9 cellular contexts compared by ENCODE assay signal in the genomic region with DNA sequence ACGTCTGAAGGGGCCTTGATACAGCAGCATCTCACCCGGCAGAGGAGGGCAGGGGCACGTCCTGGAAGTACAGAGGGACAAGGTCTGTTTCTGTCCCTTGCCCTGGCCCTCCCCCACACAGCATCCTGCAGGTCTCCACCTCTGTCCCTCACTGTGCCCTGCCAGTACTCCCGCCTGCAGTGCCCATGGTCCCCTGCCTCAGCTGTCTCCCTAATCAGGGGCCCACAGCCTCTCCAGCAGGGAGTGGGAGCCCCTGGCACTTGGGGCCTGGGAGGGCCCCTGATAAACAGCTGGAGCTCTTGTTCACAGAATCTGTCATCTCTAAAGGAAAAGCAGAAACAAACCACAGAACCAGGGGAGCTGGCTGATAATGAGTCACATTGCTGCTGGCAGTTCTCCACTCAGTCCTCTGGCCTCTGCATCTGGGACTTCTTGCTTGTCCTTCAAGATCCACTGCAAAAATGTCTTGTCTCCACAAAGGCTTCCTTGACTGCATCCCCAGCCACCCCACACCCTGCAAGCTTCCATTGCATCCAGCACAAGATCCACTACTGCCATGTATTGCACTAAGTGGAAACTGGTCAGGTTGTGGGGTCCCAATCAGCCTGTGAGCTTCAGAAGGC. TPM values are rescaled to one million over a fixed set of nuclear protein-coding genes. Genes with fewer than 3 reads are reported as not detected.
DNase-seq lines count a peak whose midpoint lies in the region; ATAC-seq and TF ChIP-seq lines count a peak whose summit lies in the region.
"Had no signal": no experiment of that assay in that cellular context is flagged by ENCODE, and none has a peak within 500 bp of the region (broad histone marks: within the 10 kb centered on the region; RNA-seq: fewer than 3 reads in every experiment).

No MANE protein-coding gene starts in this region.

- H3K9ac ChIP-seq in IMR-90 (ENCODE audit: low read depth, low read length) = no peak overlapping the region
- H3K9ac ChIP-seq: KMS-11 had no signal

- H3K27me3 ChIP-seq in IMR-90 (ENCODE audit: control insufficient read depth, insufficient read depth, low read length) = no peaks in the 10 kb centered on the region
- H3K27me3 ChIP-seq in tibial artery = no peaks in the 10 kb centered on the region
- H3K27me3 ChIP-seq in aorta (ENCODE audit: control insufficient read depth in 1 of 2, insufficient read depth in 2 of 2, low read length in 1 of 2) = no peaks in the 10 kb centered on the region

- CTCF ChIA-PET in IMR-90 (lab: Yijun Ruan, JAX) = interaction anchor here (1.3 kb wide), 1 partner anchor 26 kb away, joined by 6 read pairs; no protein-coding TSS in a partner anchor

- H3K9me3 Mint-ChIP-seq in activated naive CD8-positive, alpha-beta T cell treated with anti-CD3 and anti-CD28 coated beads for 36 hours = peaks cover 8% of the 10 kb centered on the region

- peak overlapping the region; percentile 45 for H3K18ac ChIP-seq in IMR-90 (ENCODE audit: low read depth, low read length)

- H3K36me3 Mint-ChIP-seq in activated naive CD8-positive, alpha-beta T cell treated with anti-CD3 and anti-CD28 coated beads for 36 hours = peaks cover 41% of the 10 kb centered on the region

- intact Hi-C loops in IMR-90 (cut with micrococcal nuclease) = no loop called here
- intact Hi-C loops in tibial artery (cut with DNase I; ENCODE audit: low total_unique reads) = no loop called here
- intact Hi-C loops in aorta (cut with DNase I) = no loop called here

- POLR2A ChIA-PET in IMR-90 (lab: Charles Lee; ENCODE audit: unreplicated experiment) = interaction anchor here (0.7 kb wide), 1 partner anchor 12 kb away, joined by 3 read pairs; no protein-coding TSS in a partner anchor

- peak overlapping the region; percentile 20; the same call in 1 of the 2 replicates for H4K91ac ChIP-seq in IMR-90 (ENCODE audit: insufficient read depth, low read depth, low read length)

- H2BK20ac ChIP-seq in IMR-90 (ENCODE audit: low read depth, low read length) = peak overlapping the region; percentile 62; the same call in 1 of the 2 replicates

- no TSS peak for BruUV-seq in IMR-90 (replicated peaks; lab: Mats Ljungman, UMichigan)

- H3K27ac ChIP-seq in IMR-90 (ENCODE audit: insufficient read depth, low read length) (peak overlapping the region; percentile 63), mesodermal cell (ENCODE audit: low read depth, low read length, severe bottlenecking) (peak overlapping the region; percentile 65), substantia nigra (ENCODE audit: low read depth, low read length, poor library complexity, severe bottlenecking) (no peak overlapping the region), tibial artery (no peak overlapping the region), aorta (ENCODE audit: low read depth in 1 of 2, low read length in 2 of 2) (no peak overlapping the region)
- H3K27ac ChIP-seq: KMS-11 had no signal

- peak overlapping the region; percentile 44 for H2AK9ac ChIP-seq in IMR-90 (replicated peaks; ENCODE audit: low read depth, low read length, poor library complexity)

- H3K9me1 ChIP-seq in IMR-90 (ENCODE audit: insufficient read depth, low read length) = peaks cover 6% of the 10 kb centered on the region; the same call in 1 of the 2 replicates

- H3K23ac ChIP-seq in IMR-90 (ENCODE audit: low read depth, low read length) = no peak overlapping the region

- H3K79me1 ChIP-seq in IMR-90 (ENCODE audit: low read depth in 1 of 2, low read length in 2 of 2) = no peaks in the 10 kb centered on the region

- TF ChIP-seq POLR2A in IMR-90 (IDR thresholded peaks at IDR 0.05; ENCODE audit: low read depth, low read length) = no peak

- H3K4me1 ChIP-seq in IMR-90 (ENCODE audit: control insufficient read depth, insufficient read depth, low read length) (peaks cover 8% of the 10 kb centered on the region), mesodermal cell (ENCODE audit: control insufficient read depth, insufficient read depth, low read length, poor library complexity, severe bottlenecking) (peaks cover 5% of the 10 kb centered on the region), tibial artery (peaks cover 0 to 7% (median 2%) of the 10 kb centered on the region in 4 donors), aorta (ENCODE audit: control insufficient read depth in 1 of 2, insufficient read depth in 2 of 2, low read length in 2 of 2) (no peaks in the 10 kb centered on the region)

- H3K4me3 Mint-ChIP-seq in activated naive CD8-positive, alpha-beta T cell treated with anti-CD3 and anti-CD28 coated beads for 36 hours = peak overlapping the region; percentile 60

- peak overlapping the region; percentile 73 for H2AK5ac ChIP-seq in IMR-90 (ENCODE audit: low read depth, low read length)

- peak overlapping the region; percentile 93 for H3K27ac Mint-ChIP-seq in activated naive CD8-positive, alpha-beta T cell treated with anti-CD3 and anti-CD28 coated beads for 36 hours

- no peaks in the 10 kb centered on the region for H3K9me3 ChIP-seq in IMR-90 (ENCODE audit: control insufficient read depth, insufficient read depth, low read length)
- H3K9me3 ChIP-seq in mesodermal cell (ENCODE audit: control insufficient read depth, low read length) = no peaks in the 10 kb centered on the region
- no peaks in the 10 kb centered on the region for H3K9me3 ChIP-seq in tibial artery
- H3K9me3 ChIP-seq in aorta (ENCODE audit: control insufficient read depth, low read length) = no peaks in the 10 kb centered on the region

- no peaks in the 10 kb centered on the region for H3K36me3 ChIP-seq in IMR-90 (ENCODE audit: control insufficient read depth, insufficient read depth, low read length)
- H3K36me3 ChIP-seq in mesodermal cell (ENCODE audit: control insufficient read depth, insufficient read depth, low read length) = no peaks in the 10 kb centered on the region
- H3K36me3 ChIP-seq in tibial artery = peaks cover 0 to 6% (median 0%) of the 10 kb centered on the region in 3 donors
- H3K36me3 ChIP-seq in aorta (ENCODE audit: control insufficient read depth in 1 of 2, insufficient read depth in 2 of 2, low read length in 1 of 2) = no peaks in the 10 kb centered on the region

- peak overlapping the region in 1 of 2 experiments; percentile 37; a peak in 1 of 4 replicates for H4K8ac ChIP-seq in IMR-90 (ENCODE audit: low read depth in 2 of 2, low read length in 2 of 2)

- WGBS in IMR-90 (ENCODE audit: extremely low coverage in 2 of 2, insufficient read length in 1 of 2), 2 experiments = no CpG with 5 or more reads among the region's 4 CpGs
- 68 to 79% methylated on average over 4 of the region's 4 CpGs for WGBS in mesodermal cell (ENCODE audit: insufficient coverage in 2 of 2), 2 experiments
- WGBS in aorta, 2 donors = 65 to 66% methylated on average over 4 of the region's 4 CpGs

- H4K5ac ChIP-seq in IMR-90 (ENCODE audit: low read depth, low read length) = peak overlapping the region; percentile 35; the same call in 1 of the 2 replicates

- peak overlapping the region; percentile 85; the same call in 2 of the 3 replicates for H2BK15ac ChIP-seq in IMR-90 (ENCODE audit: low read depth, low read length)

- TF ChIP-seq CTCF in IMR-90 (conservative IDR thresholded peaks at IDR 0.05; ENCODE audit: low read depth, low read length) (no peak), tibial artery (IDR thresholded peaks at IDR 0.05) (no peak)

- in situ Hi-C loops in IMR-90 (cut with MboI; ENCODE audit: low sequenced_read_pairs) = no loop called here

- H3K27me3 Mint-ChIP-seq in activated naive CD8-positive, alpha-beta T cell treated with anti-CD3 and anti-CD28 coated beads for 36 hours = no peaks in the 10 kb centered on the region

- H3K14ac ChIP-seq in IMR-90 (replicated peaks; ENCODE audit: low read depth, low read length) = peak overlapping the region; percentile 62; the same call in 1 of the 2 replicates

- peaks cover 3% of the 10 kb centered on the region; the same call in 1 of the 2 replicates for H4K20me1 ChIP-seq in IMR-90 (ENCODE audit: insufficient read depth, low read length)

- peak; percentile 85 for ATAC-seq in IMR-90 (ENCODE audit: low read depth)
- ATAC-seq in HG02870 (IDR thresholded peaks at IDR 0.05; ENCODE audit: unreplicated experiment) = no peak
- ATAC-seq in aorta (ENCODE audit: low FRiP score) = no peak

- peak overlapping the region; percentile 57 for H2BK5ac ChIP-seq in IMR-90 (ENCODE audit: low read depth, low read length, poor library complexity, severe bottlenecking)

- TF ChIP-seq RAD21 in IMR-90 (IDR thresholded peaks at IDR 0.05; ENCODE audit: low read length) = no peak

- H3K4me3 ChIP-seq in IMR-90 (ENCODE audit: insufficient read depth, low read depth, low read length) (no peak overlapping the region), mesodermal cell (ENCODE audit: extremely low read depth, insufficient read depth, low read length, poor library complexity, severe bottlenecking) (no peak overlapping the region), tibial artery (no peak overlapping the region), aorta (ENCODE audit: low read length in 2 of 2) (no peak overlapping the region)

- dilution Hi-C loops in IMR-90 (cut with HindIII; ENCODE audit: low sequenced_read_pairs, unreplicated experiment) = no loop called here

- peak overlapping the region; percentile 26; the same call in 1 of the 2 replicates for H2BK120ac ChIP-seq in IMR-90 (ENCODE audit: low read depth, low read length)

- peak overlapping the region; percentile 88 for H2AFZ ChIP-seq in IMR-90 (replicated peaks; ENCODE audit: low read length, poor library complexity)

- DNase-seq in COLO829 (ENCODE audit: low spot score) (peak; percentile 60), IMR-90 (peak; percentile 90), substantia nigra (lab: John Stamatoyannopoulos, UW) (no peak), tibial artery (no peak), aorta (no peak)
- peak; percentile 67 for DNase-seq in activated naive CD8-positive, alpha-beta T cell treated with anti-CD3 and anti-CD28 coated beads for 36 hours

- H3K56ac ChIP-seq in IMR-90 (ENCODE audit: extremely low read depth, insufficient read depth, low read length) = no peak overlapping the region

- H3K4me1 Mint-ChIP-seq in activated naive CD8-positive, alpha-beta T cell treated with anti-CD3 and anti-CD28 coated beads for 36 hours = peaks cover 74% of the 10 kb centered on the region

- H3K4ac ChIP-seq in IMR-90 (ENCODE audit: low read depth, low read length) = peak overlapping the region; percentile 83

- H3K4me2 ChIP-seq in IMR-90 (ENCODE audit: low read depth, low read length) = peak overlapping the region; percentile 27; the same call in 1 of the 2 replicates
- H3K4me2 ChIP-seq: KMS-11 had no signal

TF ChIP-seq in IMR-90, 13 proteins besides CTCF, POLR2A, EP300 and RAD21 (continues in another document):
- TF ChIP-seq RFX5 (IDR thresholded peaks at IDR 0.05; ENCODE audit: low read depth, low read length) = no peak
- peak; percentile 30; the same call in 1 of the 2 replicates for TF ChIP-seq FOS (IDR thresholded peaks at IDR 0.05; ENCODE audit: low read depth, low read length)

RNA-seq across cellular contexts. Expression of a gene that starts 33.2 kb away (rescaled TPM):
- total RNA-seq in IMR-90 (2012; rRNA removed) = 19.7 and 22.8 TPM in 2 replicates
- polyA plus RNA-seq in IMR-90 (2012; rRNA removed) = 14.3 and 21.0 TPM in 2 replicates
- 10.0 and 13.9 TPM in 2 replicates for polyA plus RNA-seq in IMR-90 (2012; cell fraction: cytosol; rRNA removed)
- 15.2 and 21.3 TPM in 2 replicates for polyA plus RNA-seq in IMR-90 (2012; cell fraction: nucleus; rRNA removed; ENCODE audit: low replicate concordance)
- total RNA-seq in activated naive CD8-positive, alpha-beta T cell treated with anti-CD3 and anti-CD28 coated beads for 36 hours = 10 to 100 TPM; 40.4 to 45.1 TPM
- 19.4 TPM for polyA plus RNA-seq in mesodermal cell (2013, experiment 1 of 2)
- 17.4 TPM for polyA plus RNA-seq in mesodermal cell (2013, experiment 2 of 2)
- total RNA-seq in aorta = 10 to 100 TPM; 24.2 to 28.6 TPM
- polyA plus RNA-seq in aorta = 10 to 100 TPM; 14.7 to 15.0 TPM

Comparison
In these comparisons a context has a peak if more than half of its experiments do, and no peak if none do; other contexts are left out.
1. DNase-seq: peak in COLO829 (single experiment), IMR-90 (single experiment) and activated naive CD8-positive, alpha-beta T cell treated with anti-CD3 and anti-CD28 coated beads for 36 hours (single experiment); none in substantia nigra (0 of 49), tibial artery (0 of 2) and aorta (0 of 2).
2. H3K27ac ChIP-seq: peak in IMR-90 (single experiment) and mesodermal cell (single experiment); none in substantia nigra (single experiment), tibial artery (0 of 2) and aorta (0 of 2).